Comparison of ENCODE assay signal across 9 cellular contexts in genomic region chr2:109242654-109243331, GRCh38.
DNase-seq lines count a peak whose midpoint lies in the region; ATAC-seq and TF ChIP-seq lines count a peak whose summit lies in the region.
"Had no signal": no experiment of that assay in that cellular context is flagged by ENCODE, and none has a peak within 500 bp of the region (broad histone marks: within the 10 kb centered on the region; RNA-seq: fewer than 3 reads in every experiment).

No MANE protein-coding gene starts in this region.

- TF ChIP-seq CTCF in mammary epithelial cell (conservative IDR thresholded peaks at IDR 0.05 in 1 of 2, IDR thresholded peaks at IDR 0.05 in 1 of 2; ENCODE audit: extremely low read depth in 1 of 2, insufficient read depth in 1 of 2, low read depth in 1 of 2, low read length in 2 of 2) (no peak), suprapubic skin (IDR thresholded peaks at IDR 0.05) (no peak)

- H3K4me2 ChIP-seq in mammary epithelial cell (ENCODE audit: insufficient read depth, low read depth, low read length), result peak overlapping the region; percentile 15

- 46% methylated on average over 10 of the region's 12 CpGs for WGBS in mammary epithelial cell (ENCODE audit: low coverage, missing lambda C conversion rate)
- WGBS in suprapubic skin, result 43% methylated on average over 12 of the region's 12 CpGs

- DNase-seq in HT1080 (ENCODE audit: low read depth) (peak; percentile 96), mammary epithelial cell (peak; percentile 6), suprapubic skin (ENCODE audit: low spot score in 2 of 2) (peak in 1 of 2 donors; percentile 75), iPS-NIHi11 (ENCODE audit: low spot score) (no peak), DMS 273 treated with DMSO at 0.1 percent for 48 hours (lab: John Stamatoyannopoulos, UW) (no peak), retina (no peak)
- no peak for DNase-seq in effector memory CD8-positive, alpha-beta T cell

- dilution Hi-C loops in mammary epithelial cell (cut with HindIII; ENCODE audit: low sequenced_read_pairs), result no loop called here

- H3K4me1 ChIP-seq in mammary epithelial cell (ENCODE audit: insufficient read depth, low read length), result peaks cover 43% of the 10 kb centered on the region
- H3K4me1 ChIP-seq in suprapubic skin, result peaks cover 47% of the 10 kb centered on the region

- in situ Hi-C loops in mammary epithelial cell (cut with MboI; ENCODE audit: low sequenced_read_pairs in 2 of 2), result no loop called here

- BruUV-seq in mammary epithelial cell (replicated peaks; lab: Mats Ljungman, UMichigan), result no TSS peak

- no peak for TF ChIP-seq POLR2A in suprapubic skin (IDR thresholded peaks at IDR 0.05)

- peak overlapping the region; percentile 60 for H2AFZ ChIP-seq in mammary epithelial cell (ENCODE audit: low read depth, low read length)

- H3K9ac ChIP-seq in mammary epithelial cell (ENCODE audit: insufficient read depth, low read length), result no peak overlapping the region

- H3K27me3 ChIP-seq in mammary epithelial cell (ENCODE audit: insufficient read depth, low read length), result peaks cover 3% of the 10 kb centered on the region
- no peaks in the 10 kb centered on the region for H3K27me3 ChIP-seq in layer of hippocampus (ENCODE audit: control insufficient read depth, insufficient read depth, low read length)
- H3K27me3 ChIP-seq in suprapubic skin, result no peaks in the 10 kb centered on the region

- H3K27ac ChIP-seq in mammary epithelial cell (ENCODE audit: insufficient read depth, low read depth, low read length) (peak overlapping the region; percentile 43), layer of hippocampus (ENCODE audit: low read depth, low read length) (peak overlapping the region; percentile 55), suprapubic skin (peak overlapping the region; percentile 80)

- H3K27me3 Mint-ChIP-seq in effector memory CD8-positive, alpha-beta T cell, result peaks cover 0 to 5% of the 10 kb centered on the region in 2 donors

- no peaks in the 10 kb centered on the region for H4K20me1 ChIP-seq in mammary epithelial cell (ENCODE audit: insufficient read depth, low read length)

- no peak for ATAC-seq in effector memory CD8-positive, alpha-beta T cell (replicated peaks)

- H3K4me3 ChIP-seq in mammary epithelial cell (replicated peaks in 1 of 3; ENCODE audit: insufficient read depth in 1 of 3, low read depth in 2 of 3, low read length in 3 of 3), result no peak overlapping the region
- H3K4me3 ChIP-seq in suprapubic skin, result no peak overlapping the region

- H3K79me2 ChIP-seq in mammary epithelial cell (ENCODE audit: insufficient read depth, low read length), result no peaks in the 10 kb centered on the region

- TF ChIP-seq EP300 in suprapubic skin (IDR thresholded peaks at IDR 0.05), result no peak

- H3K9me3 ChIP-seq in mammary epithelial cell (replicated peaks; ENCODE audit: insufficient read depth, low read length) (no peaks in the 10 kb centered on the region), suprapubic skin (no peaks in the 10 kb centered on the region)

- CTCF ChIA-PET in mammary epithelial cell (lab: Charles Lee; ENCODE audit: low non-redundant PET), result no interaction called here

- H3K36me3 ChIP-seq in mammary epithelial cell (ENCODE audit: insufficient read depth, low read length) (no peaks in the 10 kb centered on the region), suprapubic skin (no peaks in the 10 kb centered on the region)

- no peaks in the 10 kb centered on the region for H3K36me3 Mint-ChIP-seq in effector memory CD8-positive, alpha-beta T cell (ENCODE audit: insufficient read depth)
- H3K36me3 Mint-ChIP-seq: IgD-negative memory B cell had no signal

- H3K27ac Mint-ChIP-seq in effector memory CD8-positive, alpha-beta T cell, result no peak overlapping the region
- H3K27ac Mint-ChIP-seq: IgD-negative memory B cell had no signal

- H3K4me1 Mint-ChIP-seq in effector memory CD8-positive, alpha-beta T cell (ENCODE audit: low read depth in 2 of 2), result peaks cover 7 to 10% of the 10 kb centered on the region in 2 donors

- H3K4me3 Mint-ChIP-seq in effector memory CD8-positive, alpha-beta T cell, result no peak overlapping the region
- H3K4me3 Mint-ChIP-seq: IgD-negative memory B cell had no signal

- no peaks in the 10 kb centered on the region for H3K9me3 Mint-ChIP-seq in effector memory CD8-positive, alpha-beta T cell
- H3K9me3 Mint-ChIP-seq: IgD-negative memory B cell had no signal

- intact Hi-C loops in mammary epithelial cell (cut with micrococcal nuclease), result no loop called here

Comparison
In these comparisons a context has a peak if more than half of its experiments do, and no peak if none do; other contexts are left out.
1. DNase-seq: peak in HT1080 (single experiment) and mammary epithelial cell (single experiment); none in iPS-NIHi11 (single experiment), effector memory CD8-positive, alpha-beta T cell (0 of 3), DMS 273 treated with DMSO at 0.1 percent for 48 hours (single experiment) and retina (single experiment).
2. Peak in every context shown above with its lines, with median percentiles within 50 percentile points of each other: H3K27ac ChIP-seq.